1 cellular context compared by ENCODE assay signal in genomic region chr18:39232937-39233336, GRCh38.
TF ChIP-seq lines count a peak whose summit lies in the region.

No MANE protein-coding gene starts in this region.

TF ChIP-seq in HepG2, 621 proteins besides CTCF, POLR2A, EP300 and RAD21 (continued from another document and continues in another):
- TF ChIP-seq ZHX1 (CRISPR knock-in tag; IDR thresholded peaks at IDR 0.05; ENCODE audit: low read depth) (no peak), ZNF782 (CRISPR knock-in tag; IDR thresholded peaks at IDR 0.05; ENCODE audit: borderline replicate concordance) (0 out of 2 replicates have a peak, but pooled peaks have one; percentile 57), HOMEZ (CRISPR knock-in tag; IDR thresholded peaks at IDR 0.05; ENCODE audit: low read depth) (no peak), ZSCAN31 (CRISPR knock-in tag; IDR thresholded peaks at IDR 0.05; ENCODE audit: low read depth) (0 out of 2 replicates have a peak, but pooled peaks have one; percentile 27), KLF16 (CRISPR knock-in tag; IDR thresholded peaks at IDR 0.05) (no peak), DBP (CRISPR knock-in tag; IDR thresholded peaks at IDR 0.05; ENCODE audit: not compliant biosample characterization) (no peak), ZMYM4 (CRISPR knock-in tag; IDR thresholded peaks at IDR 0.05) (peak; percentile 82), POGZ (CRISPR knock-in tag; IDR thresholded peaks at IDR 0.05) (peak; percentile 70), RBM22 (optimal IDR thresholded peaks at IDR 0.05; ENCODE audit: low read length) (no peak), LCORL (IDR thresholded peaks at IDR 0.05) (no peak), LCORL (CRISPR knock-in tag; IDR thresholded peaks at IDR 0.05) (peak; percentile 59; the same call in 1 of the 2 replicates), HOXA3 (CRISPR knock-in tag; IDR thresholded peaks at IDR 0.05) (no peak), DRAP1 (CRISPR knock-in tag; IDR thresholded peaks at IDR 0.05) (no peak), ZNF792 (CRISPR knock-in tag; IDR thresholded peaks at IDR 0.05) (no peak), FUBP1 (CRISPR knock-in tag; IDR thresholded peaks at IDR 0.05; ENCODE audit: borderline replicate concordance) (no peak), ZNF350 (CRISPR knock-in tag; IDR thresholded peaks at IDR 0.05; ENCODE audit: borderline replicate concordance, low read depth) (no peak), ONECUT2 (CRISPR knock-in tag; IDR thresholded peaks at IDR 0.05) (no peak), ZNF597 (CRISPR knock-in tag; IDR thresholded peaks at IDR 0.05) (no peak), ZSCAN22 (CRISPR knock-in tag; IDR thresholded peaks at IDR 0.05) (no peak), ZNF235 (CRISPR knock-in tag; IDR thresholded peaks at IDR 0.05; ENCODE audit: borderline replicate concordance) (no peak), REPIN1 (CRISPR knock-in tag; IDR thresholded peaks at IDR 0.05; ENCODE audit: borderline replicate concordance, low read depth) (no peak), ZNF282 (IDR thresholded peaks at IDR 0.05; ENCODE audit: partially characterized antibody) (no peak), ZFP82 (CRISPR knock-in tag; IDR thresholded peaks at IDR 0.05; ENCODE audit: borderline replicate concordance) (no peak), ATF1 (CRISPR knock-in tag; IDR thresholded peaks at IDR 0.05) (no peak), BRCA1 (CRISPR knock-in tag; IDR thresholded peaks at IDR 0.05) (no peak), HNRNPLL (IDR thresholded peaks at IDR 0.05; ENCODE audit: low read depth, low read length, poor library complexity, severe bottlenecking) (no peak), ZNF180 (CRISPR knock-in tag; IDR thresholded peaks at IDR 0.05; ENCODE audit: borderline replicate concordance, low read depth) (no peak), ZNF263 (CRISPR knock-in tag; IDR thresholded peaks at IDR 0.05) (peak; percentile 24; the same call in 1 of the 2 replicates), PBX2 (CRISPR knock-in tag; IDR thresholded peaks at IDR 0.05) (no peak), IKZF4 (CRISPR knock-in tag; IDR thresholded peaks at IDR 0.05; ENCODE audit: borderline replicate concordance, low read depth, not compliant biosample characterization) (no peak), ZNF432 (CRISPR knock-in tag; IDR thresholded peaks at IDR 0.05; ENCODE audit: borderline replicate concordance) (no peak), REST (IDR thresholded peaks at IDR 0.05; ENCODE audit: borderline replicate concordance in 1 of 2, low read depth in 1 of 2, low read length in 2 of 2) (no peak), SMAD9 (CRISPR knock-in tag; IDR thresholded peaks at IDR 0.05) (no peak), ZNF691 (CRISPR knock-in tag; IDR thresholded peaks at IDR 0.05; ENCODE audit: borderline replicate concordance, low read depth) (no peak), ZBTB44 (CRISPR knock-in tag; IDR thresholded peaks at IDR 0.05) (no peak), HNRNPK (IDR thresholded peaks at IDR 0.05; ENCODE audit: low read depth, low read length, poor library complexity, severe bottlenecking) (no peak), SUZ12 (IDR thresholded peaks at IDR 0.05; ENCODE audit: low read depth, low read length) (no peak), TBP (CRISPR knock-in tag; IDR thresholded peaks at IDR 0.05) (no peak), ZNF614 (CRISPR knock-in tag; IDR thresholded peaks at IDR 0.05; ENCODE audit: borderline replicate concordance) (no peak), SATB2 (CRISPR knock-in tag; IDR thresholded peaks at IDR 0.05) (no peak), PAXIP1 (CRISPR knock-in tag; conservative IDR thresholded peaks at IDR 0.05) (no peak; the same call in 1 of the 2 replicates), TCF12 (IDR thresholded peaks at IDR 0.05) (no peak), TCF12 (CRISPR knock-in tag; IDR thresholded peaks at IDR 0.05) (no peak), SOX5 (CRISPR knock-in tag; IDR thresholded peaks at IDR 0.05; ENCODE audit: borderline replicate concordance) (peak; percentile 42; the same call in 1 of the 2 replicates)
